ENCODE assay signal across 31 cellular contexts in the genomic region with DNA sequence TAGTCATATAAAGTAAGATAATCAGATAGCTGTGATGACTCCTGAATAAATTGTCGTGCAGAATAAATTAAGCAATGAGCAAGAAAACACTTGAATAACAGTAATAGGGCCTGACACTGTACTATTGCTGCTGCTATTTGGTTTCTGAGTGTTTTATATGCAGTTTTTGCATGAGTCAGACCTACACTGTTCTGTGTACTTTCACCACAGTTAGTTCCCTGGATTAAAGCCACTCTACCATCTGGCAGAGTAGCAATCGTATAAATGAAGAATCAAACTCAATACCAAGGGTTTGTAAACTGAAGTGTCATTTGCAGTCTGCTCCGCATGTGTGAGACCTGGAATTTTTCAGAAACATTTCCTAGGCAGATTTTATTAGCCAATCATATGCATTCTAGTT.
DNase-seq lines count a peak whose midpoint lies in the region; FAIRE-seq and TF ChIP-seq lines count a peak whose summit lies in the region.
"Had no signal": no experiment of that assay in that cellular context is flagged by ENCODE, and none has a peak within 500 bp of the region (broad histone marks: within the 10 kb centered on the region; RNA-seq: fewer than 3 reads in every experiment).

No MANE protein-coding gene starts in this region.

- TF ChIP-seq CTCF in MCF 10A (IDR thresholded peaks at IDR 0.05; ENCODE audit: unreplicated experiment), result no peak
- no peak for TF ChIP-seq CTCF in breast epithelium (IDR thresholded peaks at IDR 0.05)

- TF ChIP-seq POLR2A in breast epithelium (IDR thresholded peaks at IDR 0.05), result no peak

- CTCF ChIA-PET in MCF 10A (lab: Yijun Ruan, JAX), result no interaction called here

- H3K9me3 ChIP-seq in breast epithelium, result no peaks in the 10 kb centered on the region
- H3K9me3 ChIP-seq: A549, esophagus muscularis mucosa, pancreas, transverse colon had no signal

- FAIRE-seq in HTR-8/SVneo (lab: Jason Lieb, UNC), result no peak
- FAIRE-seq: A549, H54 had no signal

- no TSS peak for BruUV-seq in MCF 10A (replicated peaks; lab: Mats Ljungman, UMichigan)

- no peak overlapping the region for H3K4me3 ChIP-seq in breast epithelium
- H3K4me3 ChIP-seq: A549, cardiac muscle cell, esophagus muscularis mucosa, hepatocyte, pancreas, transverse colon had no signal

- H3K36me3 ChIP-seq in breast epithelium, result no peaks in the 10 kb centered on the region
- H3K36me3 ChIP-seq: cardiac muscle cell, esophagus muscularis mucosa, pancreas, transverse colon had no signal

- H3K36me3 Mint-ChIP-seq in MCF 10A (ENCODE audit: insufficient read depth, unreplicated experiment), result no peaks in the 10 kb centered on the region
- H3K36me3 Mint-ChIP-seq: CD4-positive, alpha-beta memory T cell had no signal

- no peak overlapping the region for H3K4me3 Mint-ChIP-seq in MCF 10A (ENCODE audit: unreplicated experiment)
- H3K4me3 Mint-ChIP-seq: activated naive CD4-positive, alpha-beta T cell treated with anti-CD3 and anti-CD28 coated beads for 36 hours; activated T-cell treated with anti-CD3 and anti-CD28 coated beads, Interleukin-2, amount 50 U/mL, for 24 hours; CD4-positive, alpha-beta memory T cell; endodermal cell; neural crest cell had no signal

- no peaks in the 10 kb centered on the region for H3K4me1 ChIP-seq in breast epithelium
- H3K4me1 ChIP-seq: A549, esophagus muscularis mucosa, pancreas, transverse colon had no signal

- peaks cover 28% of the 10 kb centered on the region for H3K27me3 Mint-ChIP-seq in MCF 10A (ENCODE audit: insufficient read depth, unreplicated experiment)
- H3K27me3 Mint-ChIP-seq: activated T-cell treated with anti-CD3 and anti-CD28 coated beads, Interleukin-2, amount 50 U/mL, for 24 hours; CD4-positive, alpha-beta memory T cell had no signal

- H3K27ac ChIP-seq in breast epithelium, result no peak overlapping the region
- H3K27ac ChIP-seq: A549, cardiac muscle cell, esophagus muscularis mucosa, hepatocyte, pancreas, transverse colon, VCaP had no signal

- intact Hi-C loops in MCF 10A (cut with micrococcal nuclease), result no loop called here
- intact Hi-C loops in breast epithelium (cut with DNase I; ENCODE audit: low total_unique reads), result no loop called here

- no peaks in the 10 kb centered on the region for H3K9me3 Mint-ChIP-seq in MCF 10A (ENCODE audit: unreplicated experiment)
- H3K9me3 Mint-ChIP-seq: activated naive CD4-positive, alpha-beta T cell treated with anti-CD3 and anti-CD28 coated beads for 36 hours; endodermal cell; neural crest cell had no signal

- no peak overlapping the region for H3K27ac Mint-ChIP-seq in MCF 10A (ENCODE audit: low read depth, unreplicated experiment)
- H3K27ac Mint-ChIP-seq: activated naive CD4-positive, alpha-beta T cell treated with anti-CD3 and anti-CD28 coated beads for 36 hours; activated T-cell treated with anti-CD3 and anti-CD28 coated beads, Interleukin-2, amount 50 U/mL, for 24 hours; CD4-positive, alpha-beta memory T cell; endodermal cell had no signal

- H3K27me3 ChIP-seq in breast epithelium, result no peaks in the 10 kb centered on the region
- H3K27me3 ChIP-seq: cardiac muscle cell, esophagus muscularis mucosa, hepatocyte, pancreas, transverse colon had no signal

- peak; percentile 6 for DNase-seq in MCF 10A (ENCODE audit: unreplicated experiment)
- DNase-seq in breast epithelium (ENCODE audit: low spot score in 2 of 2), result no peak
- DNase-seq in NCI-H446 treated with DMSO at 0.1 percent for 48 hours (lab: John Stamatoyannopoulos, UW), result peak; percentile 95
- peak; percentile 78 for DNase-seq in SHP77 treated with DMSO at 0.1 percent for 48 hours (lab: John Stamatoyannopoulos, UW)
- DNase-seq in putamen (ENCODE audit: low spot score), result peak; percentile 14
- DNase-seq in HTR-8/SVneo (ENCODE audit: insufficient read length, low spot score), result no peak
- no peak for DNase-seq in UCSD-AML1 (lab: John Stamatoyannopoulos, UW; ENCODE audit: unreplicated experiment)
- no peak for DNase-seq in GM03348 (ENCODE audit: low spot score)
- DNase-seq: activated CD4-positive, alpha-beta T cell treated with anti-CD3 and anti-CD28 coated beads for 48 hours; activated naive CD4-positive, alpha-beta T cell treated with anti-CD3 and anti-CD28 coated beads for 36 hours; activated T-cell treated with anti-CD3 and anti-CD28 coated beads, Interleukin-2, amount 50 U/mL, for 24 hours; AML-193; CD4-positive, alpha-beta memory T cell; cortex of kidney; endodermal cell; foreskin melanocyte; Kasumi-1; left cardiac atrium; mammary epithelial cell; NCI-H187 treated with DMSO at 0.1 percent for 48 hours; NCI-H2227 treated with DMSO at 0.1 percent for 48 hours; pancreas; right cardiac atrium; transverse colon had no signal

- H3K4me1 Mint-ChIP-seq in MCF 10A (ENCODE audit: insufficient read depth, unreplicated experiment), result no peaks in the 10 kb centered on the region
- H3K4me1 Mint-ChIP-seq: CD4-positive, alpha-beta memory T cell; endodermal cell; neural crest cell had no signal

- POLR2A ChIA-PET in MCF 10A (lab: Yijun Ruan, JAX), result no interaction called here

Comparison
In these comparisons a context has a peak if more than half of its experiments do, and no peak if none do; other contexts are left out.
1. DNase-seq: peak in MCF 10A (single experiment), NCI-H446 treated with DMSO at 0.1 percent for 48 hours (single experiment), SHP77 treated with DMSO at 0.1 percent for 48 hours (single experiment) and putamen (single experiment); none in breast epithelium (0 of 2), HTR-8/SVneo (single experiment), UCSD-AML1 (single experiment) and GM03348 (single experiment).